In the genomic region with DNA sequence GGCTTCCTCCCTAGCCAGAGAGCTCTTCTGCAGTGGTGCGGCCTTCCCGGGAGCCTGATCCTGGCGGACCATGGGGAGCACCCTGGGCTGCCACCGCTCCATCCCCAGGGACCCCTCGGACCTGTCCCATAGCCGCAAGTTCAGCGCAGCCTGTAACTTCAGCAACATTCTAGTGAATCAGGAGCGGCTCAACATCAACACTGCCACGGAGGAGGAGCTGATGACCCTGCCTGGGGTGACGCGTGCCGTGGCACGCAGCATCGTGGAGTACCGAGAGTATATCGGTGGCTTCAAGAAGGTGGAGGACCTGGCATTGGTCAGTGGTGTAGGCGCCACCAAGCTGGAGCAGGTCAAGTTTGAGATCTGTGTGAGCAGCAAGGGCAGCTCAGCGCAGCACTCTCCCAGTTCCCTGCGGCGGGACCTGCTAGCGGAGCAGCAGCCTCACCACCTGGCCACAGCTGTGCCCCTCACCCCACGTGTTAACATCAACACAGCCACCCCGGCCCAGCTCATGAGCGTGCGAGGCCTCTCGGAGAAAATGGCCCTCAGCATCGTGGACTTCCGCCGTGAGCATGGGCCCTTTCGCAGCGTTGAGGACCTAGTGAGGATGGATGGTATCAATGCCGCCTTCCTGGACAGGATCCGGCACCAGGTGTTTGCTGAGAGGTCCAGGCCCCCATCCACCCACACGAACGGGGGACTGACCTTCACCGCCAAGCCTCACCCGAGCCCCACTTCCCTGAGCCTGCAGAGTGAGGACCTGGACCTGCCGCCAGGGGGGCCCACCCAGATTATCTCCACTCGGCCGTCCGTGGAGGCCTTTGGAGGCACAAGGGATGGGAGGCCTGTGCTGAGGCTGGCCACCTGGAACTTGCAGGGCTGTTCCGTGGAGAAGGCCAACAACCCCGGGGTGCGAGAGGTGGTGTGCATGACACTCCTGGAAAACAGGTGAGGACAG, we compare ENCODE assay signal across 2 cellular contexts.
TF ChIP-seq lines count a peak whose summit lies in the region.

No MANE protein-coding gene starts in this region.

TF ChIP-seq in SK-N-SH, 30 proteins besides CTCF, POLR2A, EP300 and RAD21 (continued from another document):
- TF ChIP-seq, protein P1, sequence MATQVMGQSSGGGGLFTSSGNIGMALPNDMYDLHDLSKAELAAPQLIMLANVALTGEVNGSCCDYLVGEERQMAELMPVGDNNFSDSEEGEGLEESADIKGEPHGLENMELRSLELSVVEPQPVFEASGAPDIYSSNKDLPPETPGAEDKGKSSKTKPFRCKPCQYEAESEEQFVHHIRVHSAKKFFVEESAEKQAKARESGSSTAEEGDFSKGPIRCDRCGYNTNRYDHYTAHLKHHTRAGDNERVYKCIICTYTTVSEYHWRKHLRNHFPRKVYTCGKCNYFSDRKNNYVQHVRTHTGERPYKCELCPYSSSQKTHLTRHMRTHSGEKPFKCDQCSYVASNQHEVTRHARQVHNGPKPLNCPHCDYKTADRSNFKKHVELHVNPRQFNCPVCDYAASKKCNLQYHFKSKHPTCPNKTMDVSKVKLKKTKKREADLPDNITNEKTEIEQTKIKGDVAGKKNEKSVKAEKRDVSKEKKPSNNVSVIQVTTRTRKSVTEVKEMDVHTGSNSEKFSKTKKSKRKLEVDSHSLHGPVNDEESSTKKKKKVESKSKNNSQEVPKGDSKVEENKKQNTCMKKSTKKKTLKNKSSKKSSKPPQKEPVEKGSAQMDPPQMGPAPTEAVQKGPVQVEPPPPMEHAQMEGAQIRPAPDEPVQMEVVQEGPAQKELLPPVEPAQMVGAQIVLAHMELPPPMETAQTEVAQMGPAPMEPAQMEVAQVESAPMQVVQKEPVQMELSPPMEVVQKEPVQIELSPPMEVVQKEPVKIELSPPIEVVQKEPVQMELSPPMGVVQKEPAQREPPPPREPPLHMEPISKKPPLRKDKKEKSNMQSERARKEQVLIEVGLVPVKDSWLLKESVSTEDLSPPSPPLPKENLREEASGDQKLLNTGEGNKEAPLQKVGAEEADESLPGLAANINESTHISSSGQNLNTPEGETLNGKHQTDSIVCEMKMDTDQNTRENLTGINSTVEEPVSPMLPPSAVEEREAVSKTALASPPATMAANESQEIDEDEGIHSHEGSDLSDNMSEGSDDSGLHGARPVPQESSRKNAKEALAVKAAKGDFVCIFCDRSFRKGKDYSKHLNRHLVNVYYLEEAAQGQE (IDR thresholded peaks at IDR 0.05; ENCODE audit: low read depth, low read length), result no peak
- no peak for TF ChIP-seq RCOR1 (IDR thresholded peaks at IDR 0.05; ENCODE audit: low read length)
- no peak for TF ChIP-seq POLR2AphosphoS5 (IDR thresholded peaks at IDR 0.05; ENCODE audit: low read depth, low read length)
- TF ChIP-seq FOXJ3 (CRISPR knock-in tag; IDR thresholded peaks at IDR 0.05), result no peak
- TF ChIP-seq SMC3 (IDR thresholded peaks at IDR 0.05; ENCODE audit: low read depth, low read length), result no peak
- no peak for TF ChIP-seq ELF1 (IDR thresholded peaks at IDR 0.05)
- TF ChIP-seq, protein P2, sequence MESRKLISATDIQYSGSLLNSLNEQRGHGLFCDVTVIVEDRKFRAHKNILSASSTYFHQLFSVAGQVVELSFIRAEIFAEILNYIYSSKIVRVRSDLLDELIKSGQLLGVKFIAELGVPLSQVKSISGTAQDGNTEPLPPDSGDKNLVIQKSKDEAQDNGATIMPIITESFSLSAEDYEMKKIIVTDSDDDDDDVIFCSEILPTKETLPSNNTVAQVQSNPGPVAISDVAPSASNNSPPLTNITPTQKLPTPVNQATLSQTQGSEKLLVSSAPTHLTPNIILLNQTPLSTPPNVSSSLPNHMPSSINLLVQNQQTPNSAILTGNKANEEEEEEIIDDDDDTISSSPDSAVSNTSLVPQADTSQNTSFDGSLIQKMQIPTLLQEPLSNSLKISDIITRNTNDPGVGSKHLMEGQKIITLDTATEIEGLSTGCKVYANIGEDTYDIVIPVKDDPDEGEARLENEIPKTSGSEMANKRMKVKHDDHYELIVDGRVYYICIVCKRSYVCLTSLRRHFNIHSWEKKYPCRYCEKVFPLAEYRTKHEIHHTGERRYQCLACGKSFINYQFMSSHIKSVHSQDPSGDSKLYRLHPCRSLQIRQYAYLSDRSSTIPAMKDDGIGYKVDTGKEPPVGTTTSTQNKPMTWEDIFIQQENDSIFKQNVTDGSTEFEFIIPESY (IDR thresholded peaks at IDR 0.05; ENCODE audit: borderline replicate concordance, low read depth), result no peak
- no peak for TF ChIP-seq MEF2A (IDR thresholded peaks at IDR 0.05; ENCODE audit: borderline replicate concordance, low read depth)
- no peak for TF ChIP-seq SIN3A (IDR thresholded peaks at IDR 0.05; ENCODE audit: borderline replicate concordance, low read depth, low read length)
- no peak for TF ChIP-seq GABPA (IDR thresholded peaks at IDR 0.05; ENCODE audit: low read depth)
- TF ChIP-seq MXI1 (IDR thresholded peaks at IDR 0.05; ENCODE audit: low read depth, low read length), result no peak
- TF ChIP-seq JUND (IDR thresholded peaks at IDR 0.05), result no peak
- TF ChIP-seq YY1 (IDR thresholded peaks at IDR 0.05; ENCODE audit: low read depth), result no peak
- no peak for TF ChIP-seq RXRA (IDR thresholded peaks at IDR 0.05; ENCODE audit: borderline replicate concordance, low read depth)

TF ChIP-seq in SK-N-SH treated with all-trans-retinoic acid at 6 μM for 48 hours, 23 proteins besides CTCF, POLR2A, EP300 and RAD21 (continued from another document):
- TF ChIP-seq PPARA (CRISPR knock-in tag; IDR thresholded peaks at IDR 0.05; ENCODE audit: borderline replicate concordance) (no peak), ARNTL (CRISPR knock-in tag; IDR thresholded peaks at IDR 0.05; ENCODE audit: borderline replicate concordance, low read depth) (no peak), BACH2 (CRISPR knock-in tag; IDR thresholded peaks at IDR 0.05; ENCODE audit: borderline replicate concordance) (no peak), ZFP30 (CRISPR knock-in tag; IDR thresholded peaks at IDR 0.05) (no peak), ZFP3 (CRISPR knock-in tag; IDR thresholded peaks at IDR 0.05) (no peak), TOX (CRISPR knock-in tag; IDR thresholded peaks at IDR 0.05; ENCODE audit: borderline replicate concordance) (no peak), GLIS3 (CRISPR knock-in tag; IDR thresholded peaks at IDR 0.05) (no peak), ESRRG (CRISPR knock-in tag; IDR thresholded peaks at IDR 0.05) (no peak)
- TF ChIP-seq, protein P3, sequence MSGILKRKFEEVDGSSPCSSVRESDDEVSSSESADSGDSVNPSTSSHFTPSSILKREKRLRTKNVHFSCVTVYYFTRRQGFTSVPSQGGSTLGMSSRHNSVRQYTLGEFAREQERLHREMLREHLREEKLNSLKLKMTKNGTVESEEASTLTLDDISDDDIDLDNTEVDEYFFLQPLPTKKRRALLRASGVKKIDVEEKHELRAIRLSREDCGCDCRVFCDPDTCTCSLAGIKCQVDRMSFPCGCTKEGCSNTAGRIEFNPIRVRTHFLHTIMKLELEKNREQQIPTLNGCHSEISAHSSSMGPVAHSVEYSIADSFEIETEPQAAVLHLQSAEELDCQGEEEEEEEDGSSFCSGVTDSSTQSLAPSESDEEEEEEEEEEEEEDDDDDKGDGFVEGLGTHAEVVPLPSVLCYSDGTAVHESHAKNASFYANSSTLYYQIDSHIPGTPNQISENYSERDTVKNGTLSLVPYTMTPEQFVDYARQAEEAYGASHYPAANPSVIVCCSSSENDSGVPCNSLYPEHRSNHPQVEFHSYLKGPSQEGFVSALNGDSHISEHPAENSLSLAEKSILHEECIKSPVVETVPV (CRISPR knock-in tag; IDR thresholded peaks at IDR 0.05), result no peak
- TF ChIP-seq, protein P4, sequence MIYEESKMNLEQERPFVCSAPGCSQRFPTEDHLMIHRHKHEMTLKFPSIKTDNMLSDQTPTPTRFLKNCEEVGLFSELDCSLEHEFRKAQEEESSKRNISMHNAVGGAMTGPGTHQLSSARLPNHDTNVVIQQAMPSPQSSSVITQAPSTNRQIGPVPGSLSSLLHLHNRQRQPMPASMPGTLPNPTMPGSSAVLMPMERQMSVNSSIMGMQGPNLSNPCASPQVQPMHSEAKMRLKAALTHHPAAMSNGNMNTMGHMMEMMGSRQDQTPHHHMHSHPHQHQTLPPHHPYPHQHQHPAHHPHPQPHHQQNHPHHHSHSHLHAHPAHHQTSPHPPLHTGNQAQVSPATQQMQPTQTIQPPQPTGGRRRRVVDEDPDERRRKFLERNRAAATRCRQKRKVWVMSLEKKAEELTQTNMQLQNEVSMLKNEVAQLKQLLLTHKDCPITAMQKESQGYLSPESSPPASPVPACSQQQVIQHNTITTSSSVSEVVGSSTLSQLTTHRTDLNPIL (CRISPR knock-in tag; IDR thresholded peaks at IDR 0.05; ENCODE audit: low read depth), result no peak
